Comparison of ENCODE assay signal across 18 cellular contexts in genomic region chr16:89467382-89467781, GRCh38. TPM values are rescaled to one million over a fixed set of nuclear protein-coding genes. Genes with fewer than 3 reads are reported as not detected.
A peak's percentile ranks its signal among the peaks of the same experiment; 100 is the strongest.
DNase-seq lines count a peak whose midpoint lies in the region; ATAC-seq and TF ChIP-seq lines count a peak whose summit lies in the region.
"Had no signal": no experiment of that assay in that cellular context is flagged by ENCODE, and none has a peak within 500 bp of the region (broad histone marks: within the 10 kb centered on the region; RNA-seq: fewer than 3 reads in every experiment).

No MANE protein-coding gene starts in this region.

- peaks cover 19% of the 10 kb centered on the region for H3K36me3 Mint-ChIP-seq in activated CD8-positive, alpha-beta memory T cell treated with anti-CD3 and anti-CD28 coated beads, Interleukin-2, amount 10 ng/mL, durations not matched to agents 7 days and 5 days
- peaks cover 22% of the 10 kb centered on the region for H3K36me3 Mint-ChIP-seq in CD8-positive, alpha-beta T cell
- peaks cover 4% of the 10 kb centered on the region; the same call in 1 of the 2 replicates for H3K36me3 Mint-ChIP-seq in WTC11
- peaks cover 0 to 3% (median 0%) of the 10 kb centered on the region in 5 donors for H3K36me3 Mint-ChIP-seq in naive thymus-derived CD4-positive, alpha-beta T cell

- no peaks in the 10 kb centered on the region for H3K27me3 ChIP-seq in CD8-positive, alpha-beta T cell (ENCODE audit: insufficient read depth, low read length)
- no peaks in the 10 kb centered on the region for H3K27me3 ChIP-seq in naive thymus-derived CD4-positive, alpha-beta T cell (ENCODE audit: control insufficient read depth in 2 of 2, insufficient read depth in 2 of 2, low read length in 2 of 2)
- H3K27me3 ChIP-seq in mesenchymal stem cell (ENCODE audit: control insufficient read depth in 1 of 2, insufficient read depth in 1 of 2, low read length in 2 of 2), result no peaks in the 10 kb centered on the region
- H3K27me3 ChIP-seq in right cardiac atrium (ENCODE audit: control insufficient read depth, insufficient read depth), result no peaks in the 10 kb centered on the region

- H3K4me1 ChIP-seq in CD8-positive, alpha-beta T cell (ENCODE audit: insufficient read depth, low read length), result peaks cover 53% of the 10 kb centered on the region
- peaks cover 35 to 45% of the 10 kb centered on the region in 2 donors for H3K4me1 ChIP-seq in naive thymus-derived CD4-positive, alpha-beta T cell (ENCODE audit: control insufficient read depth in 2 of 2, insufficient read depth in 2 of 2, low read length in 2 of 2)
- H3K4me1 ChIP-seq in mesenchymal stem cell (ENCODE audit: control insufficient read depth, insufficient read depth, low read depth, low read length) (peaks cover 13% of the 10 kb centered on the region), right cardiac atrium (ENCODE audit: control insufficient read depth, insufficient read depth, low read length) (peaks cover 9% of the 10 kb centered on the region)

- no peak overlapping the region for H2BK15ac ChIP-seq in mesenchymal stem cell (ENCODE audit: low read depth, poor library complexity, severe bottlenecking)

- WGBS in mesenchymal stem cell, result 95% methylated on average over 7 of the region's 7 CpGs
- WGBS in right cardiac atrium, result 88% methylated on average over 7 of the region's 7 CpGs

- CTCF ChIA-PET in activated CD8-positive, alpha-beta memory T cell treated with anti-CD3 and anti-CD28 coated beads, Interleukin-2, amount 10 ng/mL, durations not matched to agents 7 days and 5 days (lab: Charles Lee), result interaction anchor here (0.7 to 1.8 kb wide), 2 partner anchors 12 to 83 kb away, joined by 3 to 4 read pairs; no protein-coding TSS in a partner anchor
- CTCF ChIA-PET in CD8-positive, alpha-beta T cell (lab: Charles Lee), result interaction anchor here (0.9 to 1.2 kb wide), 2 partner anchors 12 to 90 kb away, joined by 3 to 6 read pairs; no protein-coding TSS in a partner anchor
- CTCF ChIA-PET in WTC11 (lab: Charles Lee), result interaction anchor here (0.8 to 1.1 kb wide), 2 partner anchors 90 to 159 kb away, joined by 3 to 4 read pairs; no protein-coding TSS in a partner anchor
- CTCF ChIA-PET in naive thymus-derived CD4-positive, alpha-beta T cell (lab: Charles Lee), result interaction anchor here (0.7 to 1.4 kb wide), 3 partner anchors 13 to 408 kb away, joined by 3 to 5 read pairs (median 4); no protein-coding TSS in a partner anchor

- H4K8ac ChIP-seq in mesenchymal stem cell (ENCODE audit: low read length), result no peak overlapping the region

- H2BK120ac ChIP-seq in mesenchymal stem cell (ENCODE audit: low read depth, low read length), result no peak overlapping the region

- H2BK12ac ChIP-seq in mesenchymal stem cell (ENCODE audit: low read length in 2 of 2), result no peak overlapping the region

- H3K9me3 ChIP-seq in CD8-positive, alpha-beta T cell (ENCODE audit: low read length), result no peaks in the 10 kb centered on the region
- H3K9me3 ChIP-seq in naive thymus-derived CD4-positive, alpha-beta T cell (ENCODE audit: control insufficient read depth in 2 of 3, low read length in 3 of 3), result no peaks in the 10 kb centered on the region
- no peaks in the 10 kb centered on the region for H3K9me3 ChIP-seq in mesenchymal stem cell (ENCODE audit: control insufficient read depth, low read length)
- H3K9me3 ChIP-seq in right cardiac atrium (ENCODE audit: control insufficient read depth, low read length), result no peaks in the 10 kb centered on the region
- H3K9me3 ChIP-seq: A549 had no signal

- intact Hi-C loops in CD8-positive, alpha-beta T cell (cut with DNase I, micrococcal nuclease), result no loop called here
- intact Hi-C loops in naive thymus-derived CD4-positive, alpha-beta T cell (cut with micrococcal nuclease), result loop anchor here in 1 of 2 donors (2.0 kb wide), 1 partner anchor 17 kb away; no protein-coding TSS in a partner anchor
- intact Hi-C loops in right cardiac atrium (cut with DNase I), result no loop called here

- H3K14ac ChIP-seq in mesenchymal stem cell (ENCODE audit: low read length in 2 of 2), result no peak overlapping the region

- DNase-seq in activated CD8-positive, alpha-beta memory T cell treated with anti-CD3 and anti-CD28 coated beads, Interleukin-2, amount 10 ng/mL, durations not matched to agents 7 days and 5 days, result no peak
- no peak for DNase-seq in activated CD8-positive, alpha-beta memory T cell treated with anti-CD3 and anti-CD28 coated beads, Interleukin-2, amount 50 U/mL, for 4 hours
- DNase-seq in CD8-positive, alpha-beta T cell, result no peak
- DNase-seq in WTC11 (ENCODE audit: low spot score), result no peak
- no peak for DNase-seq in naive thymus-derived CD4-positive, alpha-beta T cell
- no peak for DNase-seq in mesenchymal stem cell
- no peak for DNase-seq in right cardiac atrium
- DNase-seq in islet precursor cell, result no peak
- DNase-seq: GF-D8, IMR-90, NCI-H1417, NCI-H2029 treated with DMSO at 0.1 percent for 48 hours, NCI-H510A, NCI-H82 had no signal

- H3K79me1 ChIP-seq in mesenchymal stem cell (replicated peaks; ENCODE audit: low read length, poor library complexity, severe bottlenecking), result peaks cover 2% of the 10 kb centered on the region

- H3K4me1 Mint-ChIP-seq in activated CD8-positive, alpha-beta memory T cell treated with anti-CD3 and anti-CD28 coated beads, Interleukin-2, amount 10 ng/mL, durations not matched to agents 7 days and 5 days, result peaks cover 53% of the 10 kb centered on the region
- peaks cover 75% of the 10 kb centered on the region for H3K4me1 Mint-ChIP-seq in CD8-positive, alpha-beta T cell (ENCODE audit: low read depth)
- H3K4me1 Mint-ChIP-seq in WTC11, result peaks cover 38% of the 10 kb centered on the region
- H3K4me1 Mint-ChIP-seq in naive thymus-derived CD4-positive, alpha-beta T cell, result peaks cover 41 to 90% (median 70%) of the 10 kb centered on the region in 7 donors

- H3K23ac ChIP-seq in mesenchymal stem cell (ENCODE audit: low read length in 2 of 2), result no peak overlapping the region

- H3K4me2 ChIP-seq in mesenchymal stem cell (ENCODE audit: low read length, poor library complexity, severe bottlenecking), result no peak overlapping the region
- H3K4me2 ChIP-seq: A549 had no signal

- no peaks in the 10 kb centered on the region for H3K9me3 Mint-ChIP-seq in activated CD8-positive, alpha-beta memory T cell treated with anti-CD3 and anti-CD28 coated beads, Interleukin-2, amount 10 ng/mL, durations not matched to agents 7 days and 5 days (ENCODE audit: low read depth)
- no peaks in the 10 kb centered on the region for H3K9me3 Mint-ChIP-seq in CD8-positive, alpha-beta T cell
- no peaks in the 10 kb centered on the region for H3K9me3 Mint-ChIP-seq in WTC11
- no peaks in the 10 kb centered on the region for H3K9me3 Mint-ChIP-seq in naive thymus-derived CD4-positive, alpha-beta T cell
- H3K9me3 Mint-ChIP-seq: CD14-positive monocyte had no signal

- H3K4me3 ChIP-seq in CD8-positive, alpha-beta T cell (ENCODE audit: low read depth, low read length), result no peak overlapping the region
- H3K4me3 ChIP-seq in naive thymus-derived CD4-positive, alpha-beta T cell (ENCODE audit: low read length), result no peak overlapping the region
- H3K4me3 ChIP-seq in mesenchymal stem cell (ENCODE audit: insufficient read depth in 1 of 2, low read depth in 1 of 2, low read length in 2 of 2) (no peak overlapping the region), right cardiac atrium (ENCODE audit: low read length) (no peak overlapping the region)
- H3K4me3 ChIP-seq: A549, HAP-1 had no signal

- no peak overlapping the region for H4K91ac ChIP-seq in mesenchymal stem cell (ENCODE audit: low read length)

- no peak overlapping the region for H3K4ac ChIP-seq in mesenchymal stem cell (ENCODE audit: low read depth in 1 of 2, low read length in 2 of 2)

- no peak overlapping the region for H2BK5ac ChIP-seq in mesenchymal stem cell (ENCODE audit: low read depth, low read length, poor library complexity, severe bottlenecking)

- H3K9ac ChIP-seq in mesenchymal stem cell (ENCODE audit: low read length), result no peak overlapping the region

- H3K4me3 Mint-ChIP-seq in activated CD8-positive, alpha-beta memory T cell treated with anti-CD3 and anti-CD28 coated beads, Interleukin-2, amount 10 ng/mL, durations not matched to agents 7 days and 5 days, result no peak overlapping the region
- H3K4me3 Mint-ChIP-seq in CD8-positive, alpha-beta T cell, result no peak overlapping the region
- H3K4me3 Mint-ChIP-seq in WTC11, result no peak overlapping the region
- peak overlapping the region in 8 of 10 donors; percentile 36 to 64 (median 47) for H3K4me3 Mint-ChIP-seq in naive thymus-derived CD4-positive, alpha-beta T cell
- H3K4me3 Mint-ChIP-seq: CD14-positive monocyte had no signal

- H3K27ac Mint-ChIP-seq in activated CD8-positive, alpha-beta memory T cell treated with anti-CD3 and anti-CD28 coated beads, Interleukin-2, amount 10 ng/mL, durations not matched to agents 7 days and 5 days, result no peak overlapping the region
- peak overlapping the region; percentile 22 for H3K27ac Mint-ChIP-seq in CD8-positive, alpha-beta T cell
- peak overlapping the region; percentile 27; the same call in 1 of the 2 replicates for H3K27ac Mint-ChIP-seq in WTC11
- peak overlapping the region in 7 of 9 donors; percentile 24 to 91 (median 67) for H3K27ac Mint-ChIP-seq in naive thymus-derived CD4-positive, alpha-beta T cell

- H2AK5ac ChIP-seq in mesenchymal stem cell (ENCODE audit: low read length, severe bottlenecking), result no peak overlapping the region

- no peaks in the 10 kb centered on the region for H3K36me3 ChIP-seq in CD8-positive, alpha-beta T cell (ENCODE audit: insufficient read depth, low read length)
- no peaks in the 10 kb centered on the region for H3K36me3 ChIP-seq in naive thymus-derived CD4-positive, alpha-beta T cell (ENCODE audit: control insufficient read depth in 2 of 3, insufficient read depth in 3 of 3, low read length in 3 of 3)
- H3K36me3 ChIP-seq in mesenchymal stem cell (ENCODE audit: control insufficient read depth in 1 of 2, insufficient read depth in 2 of 2, low read depth in 1 of 2, low read length in 2 of 2), result peaks cover 0 to 3% of the 10 kb centered on the region in 2 experiments
- H3K36me3 ChIP-seq: HAP-1 had no signal

- no peak overlapping the region for H3K27ac ChIP-seq in CD8-positive, alpha-beta T cell (ENCODE audit: low read depth, low read length)
- no peak overlapping the region for H3K27ac ChIP-seq in naive thymus-derived CD4-positive, alpha-beta T cell (ENCODE audit: low read depth, low read length)
- H3K27ac ChIP-seq in mesenchymal stem cell (ENCODE audit: low read length, poor library complexity, severe bottlenecking), result no peak overlapping the region
- H3K27ac ChIP-seq in right cardiac atrium (ENCODE audit: low read length), result no peak overlapping the region
- H3K27ac ChIP-seq: A549 had no signal

- no peak overlapping the region for H2AFZ ChIP-seq in mesenchymal stem cell (ENCODE audit: low read depth, low read length)

- no peaks in the 10 kb centered on the region for H3K27me3 Mint-ChIP-seq in activated CD8-positive, alpha-beta memory T cell treated with anti-CD3 and anti-CD28 coated beads, Interleukin-2, amount 10 ng/mL, durations not matched to agents 7 days and 5 days
- no peaks in the 10 kb centered on the region for H3K27me3 Mint-ChIP-seq in CD8-positive, alpha-beta T cell (ENCODE audit: low read depth)
- no peaks in the 10 kb centered on the region for H3K27me3 Mint-ChIP-seq in WTC11 (ENCODE audit: low read depth)
- H3K27me3 Mint-ChIP-seq in naive thymus-derived CD4-positive, alpha-beta T cell, result no peaks in the 10 kb centered on the region

- TF ChIP-seq CTCF in CD8-positive, alpha-beta T cell (IDR thresholded peaks at IDR 0.05), result no peak
- no peak for TF ChIP-seq CTCF in WTC11 (IDR thresholded peaks at IDR 0.05)

- no peak overlapping the region for H3K18ac ChIP-seq in mesenchymal stem cell (ENCODE audit: low read depth in 1 of 2, low read length in 2 of 2)

- POLR2A ChIA-PET in CD8-positive, alpha-beta T cell (lab: Charles Lee), result interaction anchor here (0.9 to 2.3 kb wide), 4 partner anchors 16 to 107 kb away, joined by 3 to 10 read pairs (median 3); no protein-coding TSS in a partner anchor
- POLR2A ChIA-PET in WTC11 (lab: Charles Lee), result interaction anchor here (1.4 kb wide), 1 partner anchor 8 kb away, joined by 4 read pairs; no protein-coding TSS in a partner anchor
- POLR2A ChIA-PET in naive thymus-derived CD4-positive, alpha-beta T cell (lab: Charles Lee), result interaction anchor here (0.7 to 3.4 kb wide), 3 partner anchors 15 to 25 kb away, joined by 3 to 17 read pairs (median 3); no protein-coding TSS in a partner anchor

- peak; percentile 20 for ATAC-seq in activated CD8-positive, alpha-beta memory T cell treated with anti-CD3 and anti-CD28 coated beads, Interleukin-2, amount 10 ng/mL, durations not matched to agents 7 days and 5 days
- no peak for ATAC-seq in CD8-positive, alpha-beta T cell
- ATAC-seq in WTC11, result no peak
- no peak for ATAC-seq in naive thymus-derived CD4-positive, alpha-beta T cell
- no peak for ATAC-seq in right cardiac atrium
- ATAC-seq: A549, Panc1 had no signal

RNA-seq across cellular contexts. Expression of gene ANKRD11, which starts 23.0 kb away (rescaled TPM):
- total RNA-seq in activated CD8-positive, alpha-beta memory T cell treated with anti-CD3 and anti-CD28 coated beads, Interleukin-2, amount 10 ng/mL, durations not matched to agents 7 days and 5 days, result 100 to 1,000 TPM; 184 to 235 TPM
- 100 to 1,000 TPM; 257 to 260 TPM for total RNA-seq in CD8-positive, alpha-beta T cell
- total RNA-seq in WTC11 (2021), result 142 to 184 TPM (median 146 TPM) in 3 replicates
- 100 to 1,000 TPM; 178 to 254 (median 240) TPM for total RNA-seq in naive thymus-derived CD4-positive, alpha-beta T cell
- polyA plus RNA-seq in naive thymus-derived CD4-positive, alpha-beta T cell, result 10 to 100 TPM in 1 of 2 donors, 1 to 10 TPM in 1; 8.7 to 28.4 TPM
- 92.7 TPM for polyA plus RNA-seq in mesenchymal stem cell (2013, experiment 1 of 2)
- 93.6 TPM for polyA plus RNA-seq in mesenchymal stem cell (2013, experiment 2 of 2)
- total RNA-seq in right cardiac atrium, result 10 to 100 TPM; 92.6 to 98.9 (median 96.9) TPM
- polyA plus RNA-seq in right cardiac atrium, result 75.3 TPM

RNA-seq across cellular contexts. Expression of gene SPG7, which starts 40.8 kb away (rescaled TPM):
- total RNA-seq in activated CD8-positive, alpha-beta memory T cell treated with anti-CD3 and anti-CD28 coated beads, Interleukin-2, amount 10 ng/mL, durations not matched to agents 7 days and 5 days, result 100 to 1,000 TPM in 1 of 2 experiments, 10 to 100 TPM in 1; 92.1 to 110 TPM
- 100 to 1,000 TPM; 159 to 180 TPM for total RNA-seq in CD8-positive, alpha-beta T cell
- total RNA-seq in WTC11 (2021) (132 to 141 TPM (median 133 TPM) in 3 replicates), right cardiac atrium (100 to 1,000 TPM in 1 of 4 donors, 10 to 100 TPM in 3; 81.9 to 101 (median 88.6) TPM)
- total RNA-seq in naive thymus-derived CD4-positive, alpha-beta T cell, result 100 to 1,000 TPM; 129 to 181 (median 170) TPM
- 10 to 100 TPM; 48.6 to 56.6 TPM for polyA plus RNA-seq in naive thymus-derived CD4-positive, alpha-beta T cell
- polyA plus RNA-seq in mesenchymal stem cell (2013, experiment 1 of 2), result 40.7 TPM
- polyA plus RNA-seq in mesenchymal stem cell (2013, experiment 2 of 2), result 37.8 TPM
- 96.7 TPM for polyA plus RNA-seq in right cardiac atrium

Comparison
In these comparisons a context has a peak if more than half of its experiments do, and no peak if none do; other contexts are left out.
1. H3K4me3 Mint-ChIP-seq: peak in naive thymus-derived CD4-positive, alpha-beta T cell (8 of 10); none in activated CD8-positive, alpha-beta memory T cell treated with anti-CD3 and anti-CD28 coated beads, Interleukin-2, amount 10 ng/mL, durations not matched to agents 7 days and 5 days (single experiment), CD8-positive, alpha-beta T cell (single experiment) and WTC11 (single experiment).